2 cellular contexts compared by ENCODE assay signal in genomic region chr2:213216461-213216860, GRCh38.
TF ChIP-seq lines count a peak whose summit lies in the region.

No MANE protein-coding gene starts in this region.

TF ChIP-seq in SK-N-SH, 30 proteins besides CTCF, POLR2A, EP300 and RAD21 (continued from another document):
- TF ChIP-seq REST (IDR thresholded peaks at IDR 0.05; ENCODE audit: low read depth, low read length) (no peak), MXI1 (IDR thresholded peaks at IDR 0.05; ENCODE audit: low read depth, low read length) (no peak), FOXJ3 (CRISPR knock-in tag; IDR thresholded peaks at IDR 0.05) (no peak), GATA2 (CRISPR knock-in tag; IDR thresholded peaks at IDR 0.05) (no peak), TAF1 (IDR thresholded peaks at IDR 0.05; ENCODE audit: borderline replicate concordance, low read depth, low read length) (no peak), USF2 (IDR thresholded peaks at IDR 0.05; ENCODE audit: borderline replicate concordance, low read depth, low read length) (no peak), TEAD4 (IDR thresholded peaks at IDR 0.05; ENCODE audit: borderline replicate concordance, insufficient read depth) (no peak), ELF1 (IDR thresholded peaks at IDR 0.05) (no peak), RXRA (IDR thresholded peaks at IDR 0.05; ENCODE audit: borderline replicate concordance, low read depth) (no peak), EZH2phosphoT487 (IDR thresholded peaks at IDR 0.05; ENCODE audit: borderline replicate concordance, low read depth) (no peak), MEF2A (IDR thresholded peaks at IDR 0.05; ENCODE audit: borderline replicate concordance, low read depth) (no peak), IRF3 (IDR thresholded peaks at IDR 0.05; ENCODE audit: low read depth, low read length) (no peak), CHD2 (IDR thresholded peaks at IDR 0.05; ENCODE audit: low read length, partially characterized antibody) (no peak), RCOR1 (IDR thresholded peaks at IDR 0.05; ENCODE audit: low read length) (no peak), PBX3 (IDR thresholded peaks at IDR 0.05) (no peak), SMC3 (IDR thresholded peaks at IDR 0.05; ENCODE audit: low read depth, low read length) (no peak), RFX5 (IDR thresholded peaks at IDR 0.05; ENCODE audit: low read length) (no peak), NRF1 (IDR thresholded peaks at IDR 0.05; ENCODE audit: low read depth, low read length) (no peak)

TF ChIP-seq in SK-N-SH treated with all-trans-retinoic acid at 6 μM for 48 hours, 23 proteins besides CTCF, POLR2A, EP300 and RAD21 (continued from another document):
- TF ChIP-seq CREB5 (CRISPR knock-in tag; IDR thresholded peaks at IDR 0.05; ENCODE audit: low read depth) = no peak
- no peak for TF ChIP-seq ESRRG (CRISPR knock-in tag; IDR thresholded peaks at IDR 0.05)
- TF ChIP-seq TOX (CRISPR knock-in tag; IDR thresholded peaks at IDR 0.05; ENCODE audit: borderline replicate concordance) = no peak
- no peak for TF ChIP-seq ARNTL (CRISPR knock-in tag; IDR thresholded peaks at IDR 0.05; ENCODE audit: borderline replicate concordance, low read depth)
